In the genomic region with DNA sequence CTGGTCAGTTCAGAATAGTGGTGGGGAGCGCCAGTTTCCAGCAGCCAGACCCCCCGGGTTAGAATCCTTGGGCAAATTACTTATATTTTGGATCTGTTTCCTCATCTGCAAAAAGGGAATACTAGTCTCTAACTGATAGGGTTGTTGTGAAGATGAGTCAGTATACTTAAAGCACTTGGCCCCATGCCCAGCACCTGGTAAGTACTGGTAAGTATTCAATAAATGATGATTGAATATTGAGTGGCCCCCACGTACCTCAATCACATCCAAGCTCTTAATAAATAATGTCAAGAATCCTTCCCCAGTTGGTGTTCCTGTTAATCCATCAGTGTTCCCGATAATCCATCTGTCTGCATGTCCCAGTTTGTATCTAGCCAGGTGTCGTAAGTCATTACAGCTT, we compare ENCODE assay signal across 1 cellular context.
TF ChIP-seq lines count a peak whose summit lies in the region.

No MANE protein-coding gene starts in this region.

TF ChIP-seq in IMR-90, 13 proteins besides CTCF, POLR2A, EP300 and RAD21:
- TF ChIP-seq FOS (IDR thresholded peaks at IDR 0.05; ENCODE audit: low read depth, low read length) (no peak), MXI1 (IDR thresholded peaks at IDR 0.05; ENCODE audit: borderline replicate concordance, low read depth, low read length) (no peak), CEBPB (IDR thresholded peaks at IDR 0.05; ENCODE audit: low read depth, low read length) (no peak), NFE2L2 (IDR thresholded peaks at IDR 0.05; ENCODE audit: low read depth, low read length) (no peak), BHLHE40 (IDR thresholded peaks at IDR 0.05; ENCODE audit: low read depth, low read length) (no peak), MAZ (IDR thresholded peaks at IDR 0.05; ENCODE audit: borderline replicate concordance, low read depth, low read length) (no peak), RFX5 (IDR thresholded peaks at IDR 0.05; ENCODE audit: low read depth, low read length) (no peak), RCOR1 (IDR thresholded peaks at IDR 0.05; ENCODE audit: insufficient replicate concordance, low read length) (no peak)
